In genomic region chr2:24339856-24340262, GRCh38 we compare ENCODE assay signal across 12 cellular contexts.
"Had no signal": no experiment of that assay in that cellular context is flagged by ENCODE, and none has a peak within 500 bp of the region (broad histone marks: within the 10 kb centered on the region; RNA-seq: fewer than 3 reads in every experiment).

No MANE protein-coding gene starts in this region.

- H3K4me1 Mint-ChIP-seq: mesothelial cell of epicardium had no signal

- H3K36me3 Mint-ChIP-seq: mesothelial cell of epicardium had no signal

- H3K4me3 ChIP-seq: colonic mucosa, gastrocnemius medialis, heart right ventricle, transverse colon had no signal

- H3K27ac ChIP-seq: colonic mucosa, gastrocnemius medialis, transverse colon had no signal

- H3K27ac Mint-ChIP-seq: activated naive CD8-positive, alpha-beta T cell treated with anti-CD3 and anti-CD28 coated beads, Interleukin-2, amount 50 U/mL, for 24 hours; mesothelial cell of epicardium had no signal

- DNase-seq: activated gamma-delta T cell; activated naive CD8-positive, alpha-beta T cell treated with anti-CD3 and anti-CD28 coated beads, Interleukin-2, amount 50 U/mL, for 24 hours; activated T-cell treated with anti-CD3 and anti-CD28 coated beads, Interleukin-2, amount 50 U/mL, for 1 hour; colonic mucosa; effector CD4-positive, alpha-beta T cell; gastrocnemius medialis; heart right ventricle; posterior cingulate gyrus; SK-N-SH; small intestine; transverse colon had no signal

- H3K27me3 ChIP-seq: colonic mucosa, gastrocnemius medialis, heart right ventricle, transverse colon had no signal

- ATAC-seq: activated naive CD8-positive, alpha-beta T cell treated with anti-CD3 and anti-CD28 coated beads, Interleukin-2, amount 50 U/mL, for 24 hours; gastrocnemius medialis had no signal

- H3K9me3 ChIP-seq: colonic mucosa, gastrocnemius medialis, heart right ventricle, SK-N-SH, transverse colon had no signal

- H3K36me3 ChIP-seq: colonic mucosa, gastrocnemius medialis, heart right ventricle, transverse colon had no signal

- H3K27me3 Mint-ChIP-seq: activated naive CD8-positive, alpha-beta T cell treated with anti-CD3 and anti-CD28 coated beads, Interleukin-2, amount 50 U/mL, for 24 hours had no signal

- H3K4me3 Mint-ChIP-seq: activated naive CD8-positive, alpha-beta T cell treated with anti-CD3 and anti-CD28 coated beads, Interleukin-2, amount 50 U/mL, for 24 hours; mesothelial cell of epicardium had no signal
